Comparison of ENCODE assay signal across 1 cellular context in the genomic region with DNA sequence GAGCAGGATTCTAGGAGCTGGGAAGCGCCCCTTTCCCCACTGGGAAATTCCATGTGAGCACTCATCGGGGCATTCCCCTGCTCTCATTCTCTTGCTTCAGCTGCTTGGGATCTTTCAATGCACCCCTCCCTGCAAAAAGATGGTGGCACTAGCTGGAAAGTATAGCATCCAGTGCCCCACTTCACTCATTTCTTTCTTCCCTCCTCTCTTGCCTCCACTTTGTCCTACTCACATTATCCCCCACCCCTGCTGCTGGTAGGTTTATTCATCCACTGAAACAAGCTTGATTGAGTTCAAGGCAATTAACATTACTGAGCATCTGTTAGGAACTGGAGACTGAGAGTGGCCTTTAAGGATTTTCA.
TF ChIP-seq lines count a peak whose summit lies in the region.

No MANE protein-coding gene starts in this region.

TF ChIP-seq in K562, 482 proteins besides CTCF, POLR2A, EP300 and RAD21 (continued from another document):
- TF ChIP-seq ZC3H11A (IDR thresholded peaks at IDR 0.05; ENCODE audit: low read depth, low read length), result no peak
- TF ChIP-seq MEIS2 (IDR thresholded peaks at IDR 0.05; ENCODE audit: partially characterized antibody), result no peak
